Comparison of ENCODE assay signal across 20 cellular contexts in the genomic region with DNA sequence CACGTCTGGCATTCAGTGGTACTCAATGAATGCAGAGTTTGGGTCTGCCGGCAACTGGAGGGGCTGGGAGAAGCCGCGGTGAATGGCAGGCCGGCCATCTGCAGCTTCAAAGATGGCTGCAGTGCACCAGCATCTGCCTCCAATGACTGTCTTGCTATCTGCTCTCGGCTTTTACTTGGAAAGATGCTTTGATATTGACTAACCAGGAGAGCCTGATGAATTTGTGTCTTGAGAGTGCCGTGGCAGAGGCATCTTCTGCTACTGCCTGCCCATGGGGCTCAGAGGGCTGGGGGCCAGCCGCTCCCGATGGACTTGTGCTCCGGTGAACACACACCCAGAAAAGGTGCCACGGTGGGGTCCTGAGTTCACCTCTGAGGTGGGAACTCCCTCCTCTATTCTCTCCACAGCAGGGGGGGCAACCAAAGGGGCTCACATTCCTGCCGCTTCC.
A peak's percentile ranks its signal among the peaks of the same experiment; 100 is the strongest.
DNase-seq lines count a peak whose midpoint lies in the region; ATAC-seq and TF ChIP-seq lines count a peak whose summit lies in the region.
"Had no signal": no experiment of that assay in that cellular context is flagged by ENCODE, and none has a peak within 500 bp of the region (broad histone marks: within the 10 kb centered on the region; RNA-seq: fewer than 3 reads in every experiment).

No MANE protein-coding gene starts in this region.

- no CpG with 5 or more reads among the region's 12 CpGs for WGBS in trophoblast cell (ENCODE audit: extremely low coverage, insufficient coverage, insufficient read length)

- no peak overlapping the region for H3K18ac ChIP-seq in trophoblast cell (ENCODE audit: low read length)

- H3K36me3 ChIP-seq in lower lobe of right lung (no peaks in the 10 kb centered on the region), trophoblast cell (ENCODE audit: control insufficient read depth in 1 of 2, insufficient read depth in 2 of 2, low read length in 2 of 2) (no peaks in the 10 kb centered on the region), BE2C (no peaks in the 10 kb centered on the region)

- H3K23ac ChIP-seq in trophoblast cell (ENCODE audit: low read length): no peak overlapping the region

- H3K27me3 Mint-ChIP-seq in CD4-positive, alpha-beta T cell: no peaks in the 10 kb centered on the region

- H3K14ac ChIP-seq in trophoblast cell (ENCODE audit: low read length): no peak overlapping the region

- no peak overlapping the region for H3K4me3 ChIP-seq in lower lobe of right lung
- H3K4me3 ChIP-seq in trophoblast cell (ENCODE audit: low read depth, low read length): no peak overlapping the region
- H3K4me3 ChIP-seq in BE2C (ENCODE audit: low read depth, low read length): no peak overlapping the region
- H3K4me3 ChIP-seq: GM23248, PC-9 had no signal

- no peaks in the 10 kb centered on the region for H3K79me2 ChIP-seq in trophoblast cell (ENCODE audit: control insufficient read depth, insufficient read depth, low read length, poor library complexity)

- no peak overlapping the region for H4K91ac ChIP-seq in trophoblast cell (ENCODE audit: low read depth, low read length)

- CTCF ChIA-PET in CD4-positive, alpha-beta T cell (lab: Charles Lee): no interaction called here

- H3K4me3 Mint-ChIP-seq in CD4-positive, alpha-beta T cell: no peak overlapping the region
- H3K4me3 Mint-ChIP-seq: CD4-positive, alpha-beta memory T cell had no signal

- no peak overlapping the region for H4K8ac ChIP-seq in trophoblast cell (ENCODE audit: low read depth, low read length)

- no peak overlapping the region for H3K27ac Mint-ChIP-seq in CD4-positive, alpha-beta T cell

- H3K27ac ChIP-seq in lower lobe of right lung (no peak overlapping the region), trophoblast cell (ENCODE audit: low read depth, low read length) (no peak overlapping the region)
- no peak overlapping the region for H3K27ac ChIP-seq in CD4-positive, alpha-beta T cell (ENCODE audit: low read depth, low read length)
- H3K27ac ChIP-seq: GM23248, PC-9, RWPE1 had no signal

- no peak overlapping the region for H4K12ac ChIP-seq in trophoblast cell (ENCODE audit: low read depth, low read length)

- H2AFZ ChIP-seq in trophoblast cell (ENCODE audit: insufficient read depth, low read length, poor library complexity): no peak overlapping the region
- H2AFZ ChIP-seq: GM23248, PC-9 had no signal

- H3K4me2 ChIP-seq in trophoblast cell (ENCODE audit: low read length): no peak overlapping the region
- H3K4me2 ChIP-seq: PC-9 had no signal

- H2BK12ac ChIP-seq in trophoblast cell (ENCODE audit: low read length): no peak overlapping the region

- no peaks in the 10 kb centered on the region for H3K4me1 Mint-ChIP-seq in CD4-positive, alpha-beta T cell (ENCODE audit: low read depth)
- H3K4me1 Mint-ChIP-seq: CD4-positive, alpha-beta memory T cell had no signal

- H3K27me3 ChIP-seq in lower lobe of right lung (ENCODE audit: low read depth) (no peaks in the 10 kb centered on the region), trophoblast cell (ENCODE audit: insufficient read depth, low read length) (no peaks in the 10 kb centered on the region), BE2C (no peaks in the 10 kb centered on the region)
- no peaks in the 10 kb centered on the region for H3K27me3 ChIP-seq in CD4-positive, alpha-beta T cell (ENCODE audit: control insufficient read depth, insufficient read depth, low read length)

- ATAC-seq in lower lobe of right lung: no peak
- no peak for ATAC-seq in CD4-positive, alpha-beta T cell (ENCODE audit: poor library complexity)
- ATAC-seq: HCT116 had no signal

- TF ChIP-seq CTCF in lower lobe of right lung (IDR thresholded peaks at IDR 0.05): no peak
- TF ChIP-seq CTCF in BE2C (IDR thresholded peaks at IDR 0.05; ENCODE audit: low read depth, low read length): no peak
- no peak for TF ChIP-seq CTCF in CD4-positive, alpha-beta T cell (IDR thresholded peaks at IDR 0.05)

- no peaks in the 10 kb centered on the region for H3K79me1 ChIP-seq in trophoblast cell (ENCODE audit: low read length)

- no peak overlapping the region for H3K9ac ChIP-seq in trophoblast cell (ENCODE audit: low read length)
- H3K9ac ChIP-seq: GM23248 had no signal

- no peak overlapping the region for H2AK5ac ChIP-seq in trophoblast cell (ENCODE audit: low read length)

- peak; percentile 33 for DNase-seq in activated CD8-positive, alpha-beta memory T cell treated with anti-CD3 and anti-CD28 coated beads for 24 hours
- DNase-seq in activated CD8-positive, alpha-beta memory T cell treated with anti-CD3 and anti-CD28 coated beads, Interleukin-2, amount 50 U/mL, for 4 hours: no peak
- peak; percentile 39 for DNase-seq in lower lobe of right lung
- peak; percentile 24 to 59 for DNase-seq in trophoblast cell
- no peak for DNase-seq in BE2C
- no peak for DNase-seq in HPDE6-E6E7 (ENCODE audit: extremely low spot score)
- DNase-seq in CD4-positive, alpha-beta T cell: no peak
- no peak for DNase-seq in GM19238 (ENCODE audit: insufficient read length, low spot score)
- DNase-seq: Calu3; CD4-positive, alpha-beta memory T cell; GF-D8; GM23248; NCI-H1105 treated with DMSO at 0.1 percent for 48 hours; NCI-H187; NCI-H226; NCI-H524 treated with DMSO at 0.1 percent for 48 hours; PC-9; SIG-M5 had no signal

- H3K4me1 ChIP-seq in lower lobe of right lung (peaks cover 9% of the 10 kb centered on the region), trophoblast cell (ENCODE audit: control insufficient read depth in 1 of 2, insufficient read depth in 2 of 2, low read length in 2 of 2) (peaks cover 6 to 9% of the 10 kb centered on the region in 2 experiments), BE2C (no peaks in the 10 kb centered on the region; the same call in 1 of the 2 replicates)

- intact Hi-C loops in lower lobe of right lung (cut with DNase I): no loop called here
- intact Hi-C loops in CD4-positive, alpha-beta T cell (cut with DNase I, micrococcal nuclease): no loop called here

- H3K4ac ChIP-seq in trophoblast cell (ENCODE audit: low read depth, low read length): no peak overlapping the region

- no peaks in the 10 kb centered on the region for H3K9me3 ChIP-seq in lower lobe of right lung
- no peaks in the 10 kb centered on the region for H3K9me3 ChIP-seq in trophoblast cell (ENCODE audit: insufficient read depth, low read depth, low read length)
- H3K9me3 ChIP-seq in BE2C: no peaks in the 10 kb centered on the region
- no peaks in the 10 kb centered on the region for H3K9me3 ChIP-seq in CD4-positive, alpha-beta T cell (ENCODE audit: control insufficient read depth, low read length)

- no peak overlapping the region for H2BK120ac ChIP-seq in trophoblast cell (ENCODE audit: insufficient read depth, low read length, poor library complexity)

- POLR2A ChIA-PET in CD4-positive, alpha-beta T cell (lab: Charles Lee): no interaction called here

- H3K9me3 Mint-ChIP-seq in CD4-positive, alpha-beta T cell: no peaks in the 10 kb centered on the region

- no peak overlapping the region for H2BK5ac ChIP-seq in trophoblast cell (ENCODE audit: low read depth, low read length, poor library complexity)

- no peaks in the 10 kb centered on the region for H3K36me3 Mint-ChIP-seq in CD4-positive, alpha-beta T cell (ENCODE audit: low read depth)
- H3K36me3 Mint-ChIP-seq: CD4-positive, alpha-beta memory T cell had no signal

Comparison
In these comparisons a context has a peak if more than half of its experiments do, and no peak if none do; other contexts are left out.
1. DNase-seq: peak in activated CD8-positive, alpha-beta memory T cell treated with anti-CD3 and anti-CD28 coated beads for 24 hours (single experiment), lower lobe of right lung (single experiment) and trophoblast cell (2 of 2); none in activated CD8-positive, alpha-beta memory T cell treated with anti-CD3 and anti-CD28 coated beads, Interleukin-2, amount 50 U/mL, for 4 hours (single experiment), BE2C (single experiment), HPDE6-E6E7 (single experiment), CD4-positive, alpha-beta T cell (0 of 10) and GM19238 (single experiment).